In genomic region chr11:46918087-46918751, GRCh38 we compare ENCODE assay signal across 8 cellular contexts. TPM values are rescaled to one million over a fixed set of nuclear protein-coding genes. Genes with fewer than 3 reads are reported as not detected.
DNase-seq lines count a peak whose midpoint lies in the region; ATAC-seq and TF ChIP-seq lines count a peak whose summit lies in the region.

Gene LRP4, minus strand, starts transcription at chr11:46918550. Its CDS starts 171 bp downstream, at chr11:46918379.

- H3K4me3 ChIP-seq in MM.1S (ENCODE audit: low read length) (peak within 1 kb of the TSS; percentile 65), gastroesophageal sphincter (peak within 1 kb of the TSS; percentile 56 to 66)

- no CpG with 5 or more reads among the region's 95 CpGs for WGBS in gastroesophageal sphincter (ENCODE audit: low coverage in 1 of 2), 2 donors

- H3K9ac ChIP-seq in MM.1S (ENCODE audit: low read length) = peak within 1 kb of the TSS; percentile 33; the same call in 1 of the 2 replicates

- no peak for TF ChIP-seq EP300 in gastroesophageal sphincter (IDR thresholded peaks at IDR 0.05)

- ATAC-seq in gastroesophageal sphincter (peak; percentile 60), GM18519 (IDR thresholded peaks at IDR 0.05; ENCODE audit: low FRiP score, unreplicated experiment) (no peak)

- peaks cover 27% of the 10 kb centered on the region for H3K27me3 ChIP-seq in MM.1S (replicated peaks; ENCODE audit: insufficient read depth, low read length)
- H3K27me3 ChIP-seq in gastroesophageal sphincter = peaks cover 39% of the 10 kb centered on the region

- TF ChIP-seq CTCF in MM.1S (IDR thresholded peaks at IDR 0.05; ENCODE audit: low read length) (no peak), gastroesophageal sphincter (IDR thresholded peaks at IDR 0.05) (peak in 1 of 4 experiments; percentile 14), neural crest cell (conservative IDR thresholded peaks at IDR 0.05) (no peak)

- no peaks in the 10 kb centered on the region for H3K36me3 Mint-ChIP-seq in neural crest cell (ENCODE audit: low read depth)

- peaks cover 4% of the 10 kb centered on the region for H3K27me3 Mint-ChIP-seq in neural crest cell (ENCODE audit: low read depth)

- no peaks in the 10 kb centered on the region; the same call in 1 of the 2 replicates for H3F3A ChIP-seq in MM.1S (ENCODE audit: insufficient read depth, low read length)

- H3K4me2 ChIP-seq in MM.1S (ENCODE audit: low read depth, low read length) = peak within 1 kb of the TSS; percentile 96

- H3K9me2 ChIP-seq in MM.1S (replicated peaks; ENCODE audit: insufficient read depth, low read length) = no peaks in the 10 kb centered on the region

- H3K4me1 ChIP-seq in MM.1S (ENCODE audit: low read length) = peaks cover 11% of the 10 kb centered on the region; the same call in 1 of the 2 replicates
- H3K4me1 ChIP-seq in gastroesophageal sphincter = peaks cover 0 to 64% (median 18%) of the 10 kb centered on the region in 3 donors

- H2AFZ ChIP-seq in MM.1S (ENCODE audit: low read length) = peak within 1 kb of the TSS; percentile 91

- H3K4me1 Mint-ChIP-seq in neural crest cell = peaks cover 46% of the 10 kb centered on the region

- DNase-seq in NCI-H2081 (lab: John Stamatoyannopoulos, UW) (peak; percentile 12 to 38), NCI-H2081 treated with DMSO at 0.1 percent for 48 hours (lab: John Stamatoyannopoulos, UW) (no peak), MM.1S (peak; percentile 49), neural crest cell (ENCODE audit: low read depth, low spot score) (peak; percentile 39), NCI-H226 (no peak)
- DNase-seq in activated T-helper 9 cell treated with anti-CD3 and anti-CD28 coated beads, Interleukin-2, amount 50 U/mL, for 16 hours (ENCODE audit: low read depth) = peak; percentile 23

- H3K9me3 Mint-ChIP-seq in neural crest cell = no peaks in the 10 kb centered on the region

- no peaks in the 10 kb centered on the region for H3K36me3 ChIP-seq in MM.1S (replicated peaks; ENCODE audit: insufficient read depth, low read length)
- no peaks in the 10 kb centered on the region for H3K36me3 ChIP-seq in gastroesophageal sphincter

- H3K79me2 ChIP-seq in MM.1S (ENCODE audit: low read length) = no peaks in the 10 kb centered on the region

- TF ChIP-seq POLR2A in gastroesophageal sphincter (IDR thresholded peaks at IDR 0.05) = no peak

- H3K27ac ChIP-seq in MM.1S (ENCODE audit: low read length) (no peak within 1 kb of the TSS), gastroesophageal sphincter (peak within 1 kb of the TSS in 3 of 4 donors; percentile 63 to 78 (median 76))

- H3K4me3 Mint-ChIP-seq in neural crest cell = peak within 1 kb of the TSS; percentile 96

- H3K27ac Mint-ChIP-seq in neural crest cell (ENCODE audit: unreplicated experiment) = peak within 1 kb of the TSS; percentile 70

- no peaks in the 10 kb centered on the region for H3K9me3 ChIP-seq in MM.1S (replicated peaks; ENCODE audit: insufficient read depth, low read length)
- no peaks in the 10 kb centered on the region for H3K9me3 ChIP-seq in gastroesophageal sphincter

- H4K20me1 ChIP-seq in MM.1S (ENCODE audit: insufficient read depth, low read length) = no peaks in the 10 kb centered on the region

RNA-seq across cellular contexts. Expression of gene LRP4, which starts in this region (rescaled TPM):
- total RNA-seq in gastroesophageal sphincter (1 to 10 TPM; 2.6 to 9.8 (median 6.7) TPM), neural crest cell (23.5 and 24.5 TPM in 2 replicates)

Comparison
In these comparisons a context has a peak if more than half of its experiments do, and no peak if none do; other contexts are left out.
1. DNase-seq: peak in NCI-H2081 (2 of 2), MM.1S (single experiment), activated T-helper 9 cell treated with anti-CD3 and anti-CD28 coated beads, Interleukin-2, amount 50 U/mL, for 16 hours (single experiment) and neural crest cell (single experiment); none in NCI-H2081 treated with DMSO at 0.1 percent for 48 hours (single experiment) and NCI-H226 (single experiment).